8 cellular contexts compared by ENCODE assay signal in genomic region chr17:82647593-82648164, GRCh38. TPM values are rescaled to one million over a fixed set of nuclear protein-coding genes. Genes with fewer than 3 reads are reported as not detected.
A peak's percentile ranks its signal among the peaks of the same experiment; 100 is the strongest.
DNase-seq lines count a peak whose midpoint lies in the region; ATAC-seq and TF ChIP-seq lines count a peak whose summit lies in the region.

No MANE protein-coding gene starts in this region.

- peak overlapping the region; percentile 97 for H3K9ac ChIP-seq in SK-N-SH

- no peak for TF ChIP-seq EP300 in SK-N-SH (IDR thresholded peaks at IDR 0.05; ENCODE audit: borderline replicate concordance in 1 of 2, low read depth in 1 of 2, low read length in 1 of 2)

- no peak overlapping the region for H2AFZ ChIP-seq in SK-N-SH (ENCODE audit: low read depth)

- H3K27me3 ChIP-seq in SK-N-SH (ENCODE audit: insufficient read depth) = no peaks in the 10 kb centered on the region

- H3K9me2 ChIP-seq in SK-N-SH = no peaks in the 10 kb centered on the region

- CTCF ChIA-PET in SK-N-SH (lab: Yijun Ruan, JAX) = interaction anchor here (0.6 to 1.1 kb wide), 3 partner anchors 38 to 512 kb away, joined by 3 to 4 read pairs (median 3); no protein-coding TSS in a partner anchor

- H3K4me1 ChIP-seq in SK-N-SH (ENCODE audit: control insufficient read depth in 1 of 2, insufficient read depth in 2 of 2, low read depth in 1 of 2, low read length in 1 of 2) = peaks cover 10 to 12% of the 10 kb centered on the region in 2 experiments; a peak in 3 of 4 replicates

- no peaks in the 10 kb centered on the region for H3K9me3 ChIP-seq in SK-N-SH
- no peaks in the 10 kb centered on the region for H3K9me3 ChIP-seq in iPS-18c (ENCODE audit: control insufficient read depth, insufficient read depth, low read length)

- POLR2A ChIA-PET in SK-N-SH (lab: Yijun Ruan, JAX) = no interaction called here

- H3F3A ChIP-seq in SK-N-SH (replicated peaks; ENCODE audit: insufficient read depth) = peaks cover 14% of the 10 kb centered on the region

- peak overlapping the region; percentile 95 for H3K4me2 ChIP-seq in SK-N-SH

- peak overlapping the region; percentile 83 to 97 for H3K4me3 ChIP-seq in SK-N-SH (ENCODE audit: low read depth in 2 of 2, low read length in 1 of 2)
- H3K4me3 ChIP-seq in iPS-18c (ENCODE audit: insufficient read depth, low read depth, low read length) = peak overlapping the region; percentile 90

- 2% methylated on average over 34 of the region's 54 CpGs for WGBS in SK-N-SH (ENCODE audit: low lambda C conversion rate)

- TF ChIP-seq RAD21 in SK-N-SH (IDR thresholded peaks at IDR 0.05; ENCODE audit: low read length) = no peak

- peak; percentile 39 for TF ChIP-seq CTCF in SK-N-SH (IDR thresholded peaks at IDR 0.05)

- peak; percentile 89 for DNase-seq in SK-N-SH
- DNase-seq in stimulated activated CD4-positive, alpha-beta T cell treated with anti-CD3 and anti-CD28 coated beads, Interleukin-15, amount 100 ng/mL, for 48 hours (ENCODE audit: low read depth in 2 of 2) = peak; percentile 10 to 24
- DNase-seq in NCI-H510A (lab: John Stamatoyannopoulos, UW) = no peak
- DNase-seq in iPS-NIHi11 (ENCODE audit: low spot score) = no peak

- H3K79me2 ChIP-seq in SK-N-SH (ENCODE audit: insufficient read depth) = peaks cover 55% of the 10 kb centered on the region

- ATAC-seq in GM18511 (IDR thresholded peaks at IDR 0.05; ENCODE audit: unreplicated experiment) = peak; percentile 22
- peak; percentile 33 for ATAC-seq in HG02885 (IDR thresholded peaks at IDR 0.05; ENCODE audit: poor library complexity, unreplicated experiment)

- H3K36me3 ChIP-seq in SK-N-SH (replicated peaks in 1 of 2; ENCODE audit: control insufficient read depth in 1 of 2, insufficient read depth in 2 of 2, low read length in 1 of 2) = peaks cover 16 to 21% of the 10 kb centered on the region in 2 experiments

- peaks cover 50% of the 10 kb centered on the region for H4K20me1 ChIP-seq in SK-N-SH (ENCODE audit: insufficient read depth)

- H3K27ac ChIP-seq in SK-N-SH (ENCODE audit: low read depth in 2 of 2, low read length in 1 of 2) (peak overlapping the region; percentile 90 to 96), angular gyrus (ENCODE audit: low read depth, low read length) (peak overlapping the region; percentile 86)

TF ChIP-seq in SK-N-SH, 30 proteins besides CTCF, POLR2A, EP300 and RAD21:
- 0 out of 2 replicates have a peak, but pooled peaks have one; percentile 6 for TF ChIP-seq PBX3 (IDR thresholded peaks at IDR 0.05)
- TF ChIP-seq FOXJ3 (CRISPR knock-in tag; IDR thresholded peaks at IDR 0.05) = no peak
- TF ChIP-seq POLR2AphosphoS5 (IDR thresholded peaks at IDR 0.05; ENCODE audit: low read depth, low read length) = no peak
- TF ChIP-seq ZBTB33 (IDR thresholded peaks at IDR 0.05; ENCODE audit: borderline replicate concordance, low read depth) = no peak
TF ChIP-seq in SK-N-SH: peak in this region for 1.

RNA-seq across cellular contexts. Expression of gene WDR45B, which starts 0.6 kb away (rescaled TPM):
- 171 and 191 TPM in 2 replicates for polyA plus RNA-seq in SK-N-SH (2012; rRNA removed)
- polyA plus RNA-seq in SK-N-SH (2012; cell fraction: cytosol; rRNA removed) = 142 and 159 TPM in 2 replicates
- 164 and 253 TPM in 2 replicates for polyA plus RNA-seq in SK-N-SH (2012; cell fraction: nucleus; rRNA removed)

RNA-seq across cellular contexts. Expression of gene RAB40B, which starts 50.8 kb away (rescaled TPM):
- 13.4 and 20.7 TPM in 2 replicates for polyA plus RNA-seq in SK-N-SH (2012; rRNA removed)
- polyA plus RNA-seq in SK-N-SH (2012; cell fraction: cytosol; rRNA removed) = 10.5 and 15.2 TPM in 2 replicates
- 22.5 and 23.0 TPM in 2 replicates for polyA plus RNA-seq in SK-N-SH (2012; cell fraction: nucleus; rRNA removed)

Comparison
In these comparisons a context has a peak if more than half of its experiments do, and no peak if none do; other contexts are left out.
1. DNase-seq: peak in SK-N-SH (single experiment) and stimulated activated CD4-positive, alpha-beta T cell treated with anti-CD3 and anti-CD28 coated beads, Interleukin-15, amount 100 ng/mL, for 48 hours (2 of 2); none in NCI-H510A (single experiment) and iPS-NIHi11 (single experiment).